8 cellular contexts compared by ENCODE assay signal in the genomic region with DNA sequence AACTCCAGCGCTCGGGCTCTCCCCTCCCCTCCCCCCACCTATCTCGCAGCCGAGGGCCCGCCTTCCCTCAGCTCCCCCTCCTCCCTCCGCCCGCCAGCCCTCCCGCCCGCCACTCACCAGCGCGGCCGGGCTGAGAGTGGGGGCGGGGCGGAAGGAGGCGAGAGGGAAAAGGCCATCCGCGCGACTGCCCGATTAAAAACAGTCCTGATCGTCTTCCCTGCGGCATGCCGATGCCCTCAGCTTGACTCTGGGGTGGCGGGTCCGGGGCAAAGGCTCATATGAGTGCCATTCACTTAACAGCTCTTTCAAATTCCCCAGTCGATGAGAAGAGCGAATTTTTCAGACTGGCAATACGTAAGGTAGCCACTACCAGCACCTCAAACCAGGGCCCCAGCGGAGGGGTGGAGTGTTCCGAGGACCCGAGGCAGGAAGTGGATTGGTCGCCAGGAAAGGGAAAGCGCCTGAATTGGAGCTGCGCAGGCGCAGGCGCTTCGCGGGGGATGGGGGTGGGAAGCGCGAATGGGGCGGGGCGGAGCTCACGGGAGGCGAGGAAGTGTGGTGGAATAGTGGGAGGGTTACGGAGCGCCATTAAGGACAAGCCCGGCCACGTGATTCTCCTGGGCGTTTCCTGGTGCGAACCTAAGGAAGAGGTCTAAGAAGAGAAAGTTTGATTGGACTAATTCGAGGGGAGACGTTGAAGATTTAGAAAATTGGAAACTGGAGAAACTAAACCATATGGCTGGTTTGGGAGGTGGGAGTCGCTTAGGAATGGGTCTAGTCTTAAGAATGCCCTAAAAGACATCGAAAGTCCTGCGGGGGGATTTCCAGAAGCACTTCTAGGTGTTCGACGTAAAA. TPM values are rescaled to one million over a fixed set of nuclear protein-coding genes. Genes with fewer than 3 reads are reported as not detected.
DNase-seq lines count a peak whose midpoint lies in the region; ATAC-seq and TF ChIP-seq lines count a peak whose summit lies in the region.

A gene with protein sequence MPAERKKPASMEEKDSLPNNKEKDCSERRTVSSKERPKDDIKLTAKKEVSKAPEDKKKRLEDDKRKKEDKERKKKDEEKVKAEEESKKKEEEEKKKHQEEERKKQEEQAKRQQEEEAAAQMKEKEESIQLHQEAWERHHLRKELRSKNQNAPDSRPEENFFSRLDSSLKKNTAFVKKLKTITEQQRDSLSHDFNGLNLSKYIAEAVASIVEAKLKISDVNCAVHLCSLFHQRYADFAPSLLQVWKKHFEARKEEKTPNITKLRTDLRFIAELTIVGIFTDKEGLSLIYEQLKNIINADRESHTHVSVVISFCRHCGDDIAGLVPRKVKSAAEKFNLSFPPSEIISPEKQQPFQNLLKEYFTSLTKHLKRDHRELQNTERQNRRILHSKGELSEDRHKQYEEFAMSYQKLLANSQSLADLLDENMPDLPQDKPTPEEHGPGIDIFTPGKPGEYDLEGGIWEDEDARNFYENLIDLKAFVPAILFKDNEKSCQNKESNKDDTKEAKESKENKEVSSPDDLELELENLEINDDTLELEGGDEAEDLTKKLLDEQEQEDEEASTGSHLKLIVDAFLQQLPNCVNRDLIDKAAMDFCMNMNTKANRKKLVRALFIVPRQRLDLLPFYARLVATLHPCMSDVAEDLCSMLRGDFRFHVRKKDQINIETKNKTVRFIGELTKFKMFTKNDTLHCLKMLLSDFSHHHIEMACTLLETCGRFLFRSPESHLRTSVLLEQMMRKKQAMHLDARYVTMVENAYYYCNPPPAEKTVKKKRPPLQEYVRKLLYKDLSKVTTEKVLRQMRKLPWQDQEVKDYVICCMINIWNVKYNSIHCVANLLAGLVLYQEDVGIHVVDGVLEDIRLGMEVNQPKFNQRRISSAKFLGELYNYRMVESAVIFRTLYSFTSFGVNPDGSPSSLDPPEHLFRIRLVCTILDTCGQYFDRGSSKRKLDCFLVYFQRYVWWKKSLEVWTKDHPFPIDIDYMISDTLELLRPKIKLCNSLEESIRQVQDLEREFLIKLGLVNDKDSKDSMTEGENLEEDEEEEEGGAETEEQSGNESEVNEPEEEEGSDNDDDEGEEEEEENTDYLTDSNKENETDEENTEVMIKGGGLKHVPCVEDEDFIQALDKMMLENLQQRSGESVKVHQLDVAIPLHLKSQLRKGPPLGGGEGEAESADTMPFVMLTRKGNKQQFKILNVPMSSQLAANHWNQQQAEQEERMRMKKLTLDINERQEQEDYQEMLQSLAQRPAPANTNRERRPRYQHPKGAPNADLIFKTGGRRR (minus strand): TSS at position 13 of the 855 bp plus-strand sequence. CDS start 7,386 bp downstream, outside the sequence.

- peak within 1 kb of the TSS; percentile 98 for H3K4me3 Mint-ChIP-seq in neural crest cell

- DNase-seq in GDM1 (lab: John Stamatoyannopoulos, UW) (peak; percentile 98), HFF-Myc (ENCODE audit: extremely low read depth, low read depth) (peak; percentile 93), NAMALWA (ENCODE audit: low spot score) (peak; percentile 98), SK-MEL-5 (ENCODE audit: low read depth, low spot score) (peak; percentile 95), foreskin keratinocyte (peak; percentile 93 to 96), neural crest cell (ENCODE audit: low read depth, low spot score) (peak; percentile 96), stomach (peak; percentile 97)
- DNase-seq in activated naive CD4-positive, alpha-beta T cell (lab: John Stamatoyannopoulos, UW), result peak; percentile 90 to 97 (median 93)

- H3K4me3 ChIP-seq in HFF-Myc (replicated peaks; ENCODE audit: low read depth, low read length), result peak within 1 kb of the TSS; percentile 98
- H3K4me3 ChIP-seq in stomach, result peak within 1 kb of the TSS; percentile 96 to 99 (median 98)

- H3K36me3 ChIP-seq in stomach, result no peaks in the 10 kb centered on the region

- ATAC-seq in foreskin keratinocyte, result peak; percentile 94

- no peak for TF ChIP-seq CTCF in HFF-Myc (IDR thresholded peaks at IDR 0.05; ENCODE audit: low read depth, low read length, missing control alignments)
- TF ChIP-seq CTCF in foreskin keratinocyte (conservative IDR thresholded peaks at IDR 0.05), result no peak
- no peak for TF ChIP-seq CTCF in neural crest cell (conservative IDR thresholded peaks at IDR 0.05)
- peak in 1 of 7 experiments; percentile 17 for TF ChIP-seq CTCF in stomach (IDR thresholded peaks at IDR 0.05)

- peaks cover 29% of the 10 kb centered on the region for H3K4me1 Mint-ChIP-seq in neural crest cell

- H3K27me3 Mint-ChIP-seq in neural crest cell (ENCODE audit: low read depth), result peaks cover 9% of the 10 kb centered on the region

- no peak for TF ChIP-seq EP300 in stomach (IDR thresholded peaks at IDR 0.05)

- no peak for TF ChIP-seq POLR2A in stomach (IDR thresholded peaks at IDR 0.05)

- WGBS in stomach, 5 donors, result 3 to 7% (median 4%) methylated on average over 37 to 56 of the region's 56 CpGs

- peak within 1 kb of the TSS; percentile 100 for H3K27ac Mint-ChIP-seq in neural crest cell (ENCODE audit: unreplicated experiment)

- H3K27ac ChIP-seq in foreskin keratinocyte, result peak within 1 kb of the TSS; percentile 100
- H3K27ac ChIP-seq in stomach, result peak within 1 kb of the TSS; percentile 91 to 99 (median 96)

- intact Hi-C loops in stomach (cut with DNase I; ENCODE audit: low total_unique reads), result no loop called here

- in situ Hi-C loops in SK-MEL-5 (cut with HindIII; ENCODE audit: low pct_unique_long_range_greater_than_20kb, low sequenced_read_pairs), result no loop called here

- no peaks in the 10 kb centered on the region for H3K27me3 ChIP-seq in foreskin keratinocyte
- no peaks in the 10 kb centered on the region for H3K27me3 ChIP-seq in stomach

- H3K9me3 Mint-ChIP-seq in neural crest cell, result peaks cover 4% of the 10 kb centered on the region

- peaks cover 5% of the 10 kb centered on the region for H3K36me3 Mint-ChIP-seq in neural crest cell (ENCODE audit: low read depth)

- H3K4me1 ChIP-seq in foreskin keratinocyte, result peaks cover 11% of the 10 kb centered on the region
- H3K4me1 ChIP-seq in stomach, result peaks cover 6 to 43% (median 24%) of the 10 kb centered on the region in 4 donors

- H3K9me3 ChIP-seq in stomach, result no peaks in the 10 kb centered on the region

RNA-seq across cellular contexts. Expression of the gene that starts here (rescaled TPM):
- total RNA-seq in SK-MEL-5 (2014; rRNA removed; shearing (Covaris generic)), result 12.0 and 12.4 TPM in 2 replicates
- polyA plus RNA-seq in SK-MEL-5 (2015; cell fraction: cytosol; rRNA removed), result 8.6 and 11.0 TPM in 2 replicates
- 6.2 and 8.8 TPM in 2 replicates for polyA plus RNA-seq in SK-MEL-5 (2015; cell fraction: nucleus; rRNA removed)
- total RNA-seq in foreskin keratinocyte (20.5 and 22.0 TPM in 2 replicates), neural crest cell (25.1 and 26.2 TPM in 2 replicates), stomach (10 to 100 TPM; 14.5 to 23.5 (median 17.5) TPM)
- polyA plus RNA-seq in foreskin keratinocyte (8.9 and 9.5 TPM in 2 replicates), stomach (10 to 100 TPM in 1 of 3 donors, 1 to 10 TPM in 2; 8.7 to 48.6 (median 9.5) TPM)

Comparison
In these comparisons a context has a peak if more than half of its experiments do, and no peak if none do; other contexts are left out.
1. Peak in every context shown above with its lines: DNase-seq, ATAC-seq, H3K4me3 ChIP-seq and H3K27ac ChIP-seq.